ENCODE assay signal across 33 cellular contexts in genomic region chr17:62219500-62219899, GRCh38.
"Had no signal": no experiment of that assay in that cellular context is flagged by ENCODE, and none has a peak within 500 bp of the region (broad histone marks: within the 10 kb centered on the region; RNA-seq: fewer than 3 reads in every experiment).

No MANE protein-coding gene starts in this region.

- H3K9ac ChIP-seq: KMS-11 had no signal

- H3K27ac ChIP-seq: adrenal gland, body of pancreas, breast epithelium, coronary artery, KMS-11, PC-9, RWPE1 had no signal

- H3K4me2 ChIP-seq: KMS-11, PC-9 had no signal

- FAIRE-seq: astrocyte, RCC 7860, TTC549 had no signal

- H3K27me3 ChIP-seq: adrenal gland, body of pancreas, breast epithelium had no signal

- H3K4me1 ChIP-seq: adrenal gland, body of pancreas, breast epithelium had no signal

- ATAC-seq: activated CD4-positive, alpha-beta T cell treated with anti-CD3 and anti-CD28 coated beads for 36 hours; activated CD4-positive, CD25-positive, alpha-beta regulatory T cell treated with anti-CD3 and anti-CD28 coated beads, Interleukin-2, amount 50 U/mL, for 24 hours; activated CD8-positive, alpha-beta T cell treated with anti-CD3 and anti-CD28 coated beads, Interleukin-2, amount 10 ng/mL, durations not matched to agents 7 days and 5 days; activated naive CD4-positive, alpha-beta T cell treated with anti-CD3 and anti-CD28 coated beads, Interleukin-2, amount 50 U/mL, for 72 hours; body of pancreas; Right ventricle myocardium inferior; SK-N-SH treated with all-trans-retinoic acid at 6 μM for 48 hours; WTC11 had no signal

- DNase-seq: activated CD4-positive, alpha-beta T cell treated with anti-CD3 and anti-CD28 coated beads for 36 hours; activated CD4-positive, alpha-beta T cell treated with anti-CD3 and anti-CD28 coated beads, Interleukin-2, amount 10 ng/mL, durations not matched to agents 7 days and 5 days; activated CD4-positive, alpha-beta T cell treated with anti-CD3 and anti-CD28 coated beads, Interleukin-2, amount 50 U/mL, for 48 hours; activated CD8-positive, alpha-beta T cell treated with anti-CD3 and anti-CD28 coated beads, Interleukin-2, amount 10 ng/mL, durations not matched to agents 7 days and 5 days; activated gamma-delta T cell treated with Interleukin-2 at 50 U/mL for 16 hours; activated naive CD4-positive, alpha-beta T cell treated with anti-CD3 and anti-CD28 coated beads for 36 hours; activated T-cell treated with anti-CD3 and anti-CD28 coated beads, Interleukin-2, amount 50 U/mL, for 24 hours; adrenal gland; body of pancreas; NCI-H1105; NCI-H1417 treated with DMSO at 0.1 percent for 48 hours; NCI-H1930; NCI-H2081 treated with DMSO at 0.1 percent for 48 hours; NCI-H226; NCI-H446 treated with DMSO at 0.1 percent for 48 hours; NCI-H524; PC-9; SIG-M5; T-helper 1 cell; T-helper 2 cell; T-helper 9 cell had no signal

- H3K4me3 ChIP-seq: adrenal gland, body of pancreas, breast epithelium, coronary artery, PC-9 had no signal

- H3K36me3 ChIP-seq: adrenal gland, breast epithelium had no signal

- H3K9me3 ChIP-seq: adrenal gland, breast epithelium had no signal

- H2AFZ ChIP-seq: PC-9 had no signal
